12 cellular contexts compared by ENCODE assay signal in genomic region chr19:49468199-49468598, GRCh38. TPM values are rescaled to one million over a fixed set of nuclear protein-coding genes. Genes with fewer than 3 reads are reported as not detected.
DNase-seq lines count a peak whose midpoint lies in the region; ATAC-seq and TF ChIP-seq lines count a peak whose summit lies in the region.
"Had no signal": no experiment of that assay in that cellular context is flagged by ENCODE, and none has a peak within 500 bp of the region (broad histone marks: within the 10 kb centered on the region; RNA-seq: fewer than 3 reads in every experiment).

No MANE protein-coding gene starts in this region.

- peaks cover 6 to 10% of the 10 kb centered on the region in 2 experiments for H3K4me1 Mint-ChIP-seq in H9
- H3K4me1 Mint-ChIP-seq in osteocyte (ENCODE audit: unreplicated experiment), result peaks cover 8% of the 10 kb centered on the region
- H3K4me1 Mint-ChIP-seq in chondrocyte (ENCODE audit: low read depth), result peaks cover 7% of the 10 kb centered on the region
- H3K4me1 Mint-ChIP-seq: nephron had no signal

- H4K8ac ChIP-seq in H9 (replicated peaks; ENCODE audit: insufficient read length, low read depth, low read length), result no peak overlapping the region

- H4K5ac ChIP-seq in H9 (ENCODE audit: insufficient read length, low read depth, low read length), result no peak overlapping the region

- H2AK5ac ChIP-seq in H9 (ENCODE audit: insufficient read length, low read length), result no peak overlapping the region

- H3K27me3 Mint-ChIP-seq in H9 (ENCODE audit: low read depth) (no peaks in the 10 kb centered on the region), osteocyte (ENCODE audit: unreplicated experiment) (no peaks in the 10 kb centered on the region), chondrocyte (ENCODE audit: low read depth) (no peaks in the 10 kb centered on the region)
- H3K27me3 Mint-ChIP-seq: stimulated activated naive CD8-positive, alpha-beta T cell treated with anti-CD3 and anti-CD28 coated beads, Interleukin-15, Interleukin-2, amounts not matched to agents 100 ng/mL and 50 ng/mL, for 24 hours had no signal

- no peak for TF ChIP-seq CTCF in H9 (conservative IDR thresholded peaks at IDR 0.05)
- TF ChIP-seq CTCF in colonic mucosa (IDR thresholded peaks at IDR 0.05), result no peak
- TF ChIP-seq CTCF in osteocyte (IDR thresholded peaks at IDR 0.05), result no peak
- TF ChIP-seq CTCF in chondrocyte (IDR thresholded peaks at IDR 0.05), result no peak

- H3K4me3 ChIP-seq in BLaER1 (no peak overlapping the region), colonic mucosa (no peak overlapping the region)

- peaks cover 7% of the 10 kb centered on the region; the same call in 1 of the 2 replicates for H4K20me1 ChIP-seq in BLaER1
- H4K20me1 ChIP-seq in H9 (ENCODE audit: control insufficient read depth, insufficient read depth, insufficient read length), result no peaks in the 10 kb centered on the region

- H3K9me3 ChIP-seq in BLaER1, result no peaks in the 10 kb centered on the region
- H3K9me3 ChIP-seq in H9 (ENCODE audit: control insufficient read depth, low read depth, low read length), result no peaks in the 10 kb centered on the region
- no peaks in the 10 kb centered on the region for H3K9me3 ChIP-seq in colonic mucosa
- H3K9me3 ChIP-seq: Caco-2 had no signal

- intact Hi-C loops in colonic mucosa (cut with DNase I), result no loop called here

- peaks cover 10 to 27% (median 27%) of the 10 kb centered on the region in 3 experiments; a peak in 6 of 7 replicates for H3K36me3 Mint-ChIP-seq in H9 (ENCODE audit: insufficient read depth in 1 of 3, low read depth in 3 of 3)
- H3K36me3 Mint-ChIP-seq in osteocyte (ENCODE audit: unreplicated experiment), result peaks cover 3% of the 10 kb centered on the region
- H3K36me3 Mint-ChIP-seq in chondrocyte (ENCODE audit: low read depth), result peaks cover 5% of the 10 kb centered on the region

- H3K27me3 ChIP-seq in BLaER1 (no peaks in the 10 kb centered on the region), H9 (ENCODE audit: insufficient read depth, low read length) (no peaks in the 10 kb centered on the region), colonic mucosa (no peaks in the 10 kb centered on the region)

- DNase-seq in H9, result peak; percentile 58
- no peak for DNase-seq in colonic mucosa
- no peak for DNase-seq in osteocyte (ENCODE audit: extremely low spot score, unreplicated experiment)
- no peak for DNase-seq in NAMALWA (ENCODE audit: low spot score)
- no peak for DNase-seq in chondrocyte (ENCODE audit: low spot score)
- no peak for DNase-seq in kidney glomerular epithelial cell (lab: John Stamatoyannopoulos, UW)

- ATAC-seq in HG03432 (IDR thresholded peaks at IDR 0.05; ENCODE audit: unreplicated experiment), result no peak

- no peak overlapping the region for H2AFZ ChIP-seq in H9 (ENCODE audit: low read length)

- H3K9me3 Mint-ChIP-seq in H9 (no peaks in the 10 kb centered on the region), osteocyte (ENCODE audit: unreplicated experiment) (no peaks in the 10 kb centered on the region), chondrocyte (ENCODE audit: low read depth) (no peaks in the 10 kb centered on the region)
- H3K9me3 Mint-ChIP-seq: nephron; stimulated activated naive CD8-positive, alpha-beta T cell treated with anti-CD3 and anti-CD28 coated beads, Interleukin-15, Interleukin-2, amounts not matched to agents 100 ng/mL and 50 ng/mL, for 24 hours had no signal

- H3K79me2 ChIP-seq in H9 (ENCODE audit: insufficient read depth, low read length), result no peaks in the 10 kb centered on the region

- no peak overlapping the region; a peak in 1 of 7 replicates for H3K27ac Mint-ChIP-seq in H9
- peak overlapping the region; percentile 98 for H3K27ac Mint-ChIP-seq in osteocyte (ENCODE audit: unreplicated experiment)
- no peak overlapping the region for H3K27ac Mint-ChIP-seq in chondrocyte (ENCODE audit: unreplicated experiment)

- no CpG with 5 or more reads among the region's 19 CpGs for WGBS in H9 (ENCODE audit: extremely low coverage, insufficient read length, low lambda C conversion rate)

- no peak overlapping the region for H2BK12ac ChIP-seq in H9 (ENCODE audit: insufficient read length, low read depth, low read length)

- peaks cover 69% of the 10 kb centered on the region for H3K4me1 ChIP-seq in BLaER1
- no peaks in the 10 kb centered on the region for H3K4me1 ChIP-seq in H9 (ENCODE audit: insufficient read depth, low read length)
- H3K4me1 ChIP-seq in colonic mucosa, result no peaks in the 10 kb centered on the region
- H3K4me1 ChIP-seq: Caco-2 had no signal

- no peaks in the 10 kb centered on the region for H3K23me2 ChIP-seq in H9 (ENCODE audit: insufficient read length, low read depth, low read length, poor library complexity, severe bottlenecking)

- H3T11ph ChIP-seq in H9 (ENCODE audit: low read length), result no peak overlapping the region

- no peak overlapping the region for H3K18ac ChIP-seq in H9 (ENCODE audit: insufficient read length, low read depth, low read length)

- no peaks in the 10 kb centered on the region for H3K79me1 ChIP-seq in H9 (ENCODE audit: insufficient read depth, low read depth, low read length, poor library complexity, severe bottlenecking)

- H2BK120ac ChIP-seq in H9 (ENCODE audit: low read depth, low read length, poor library complexity, severe bottlenecking), result no peak overlapping the region

- H3K9ac ChIP-seq in BLaER1, result no peak overlapping the region
- no peak overlapping the region for H3K9ac ChIP-seq in H9 (ENCODE audit: extremely low read depth, insufficient read length, low read length)
- no peak overlapping the region for H3K9ac ChIP-seq in colonic mucosa (ENCODE audit: low read depth in 2 of 2, low read length in 2 of 2)

- no peak overlapping the region for H2BK5ac ChIP-seq in H9 (ENCODE audit: insufficient read length, low read length)

- H3K4me2 ChIP-seq in BLaER1 (peak overlapping the region; percentile 94), H9 (ENCODE audit: insufficient read depth, insufficient read length, low read length) (no peak overlapping the region)

- no peak overlapping the region for H3K23ac ChIP-seq in H9 (ENCODE audit: insufficient read length, low read depth, low read length)

- no peak overlapping the region for H4K91ac ChIP-seq in H9 (ENCODE audit: insufficient read length, low read depth, low read length)

- no peak overlapping the region for H3K4me3 Mint-ChIP-seq in H9
- no peak overlapping the region for H3K4me3 Mint-ChIP-seq in osteocyte (ENCODE audit: unreplicated experiment)
- no peak overlapping the region for H3K4me3 Mint-ChIP-seq in chondrocyte (ENCODE audit: unreplicated experiment)
- H3K4me3 Mint-ChIP-seq: nephron had no signal

- H3K36me3 ChIP-seq in BLaER1 (peaks cover 34% of the 10 kb centered on the region), colonic mucosa (no peaks in the 10 kb centered on the region)

- no peak overlapping the region for H2BK15ac ChIP-seq in H9 (ENCODE audit: low read depth, low read length)

- no peak overlapping the region for H3K56ac ChIP-seq in H9 (ENCODE audit: insufficient read length, low read depth, low read length)

- no peak overlapping the region for H2BK20ac ChIP-seq in H9 (ENCODE audit: low read depth, low read length, poor library complexity, severe bottlenecking)

- no peak overlapping the region for H3K4ac ChIP-seq in H9 (ENCODE audit: low read depth, low read length)

- H3K14ac ChIP-seq in H9 (ENCODE audit: insufficient read depth, low read length), result no peak overlapping the region

- H3K27ac ChIP-seq in BLaER1 (peak overlapping the region; percentile 74), H9 (ENCODE audit: insufficient read length, low read depth, low read length) (no peak overlapping the region), colonic mucosa (peak overlapping the region; percentile 47)

RNA-seq across cellular contexts. Expression of gene FLT3LG, which starts 5.8 kb away (rescaled TPM):
- total RNA-seq in H9 (2021) (2.1 and 2.6 TPM in 2 replicates), colonic mucosa (1 to 10 TPM; 2.9 to 4.9 TPM), osteocyte (10.8 and 11.3 TPM in 2 replicates), chondrocyte (1.6 to 3.4 TPM (median 1.9 TPM) in 3 replicates)

RNA-seq across cellular contexts. Expression of gene ALDH16A1, which starts 15.2 kb away (rescaled TPM):
- total RNA-seq in H9 (2021) (51.7 and 54.4 TPM in 2 replicates), colonic mucosa (10 to 100 TPM; 22.6 to 57.9 TPM), osteocyte (31.8 and 34.0 TPM in 2 replicates), chondrocyte (23.2 to 34.9 TPM (median 24.5 TPM) in 3 replicates)

RNA-seq across cellular contexts. Expression of gene PIH1D1, which starts 16.6 kb away (rescaled TPM):
- total RNA-seq in H9 (2021) (166 and 171 TPM in 2 replicates), colonic mucosa (100 to 1,000 TPM in 1 of 2 donors, 10 to 100 TPM in 1; 80.8 to 103 TPM), osteocyte (80.2 and 84.5 TPM in 2 replicates), chondrocyte (52.1 to 60.2 TPM (median 54.6 TPM) in 3 replicates)

RNA-seq across cellular contexts. Expression of gene RPL13A, which starts 19.2 kb away (rescaled TPM):
- total RNA-seq in H9 (2021), result 3,286 and 3,356 TPM in 2 replicates
- 1,000 to 10,000 TPM; 2,431 to 2,528 TPM for total RNA-seq in colonic mucosa
- total RNA-seq in osteocyte, result 2,592 and 2,617 TPM in 2 replicates
- 1,566 to 1,771 TPM (median 1,602 TPM) in 3 replicates for total RNA-seq in chondrocyte

RNA-seq across cellular contexts. Expression of gene SLC17A7, which starts 26.9 kb away (rescaled TPM):
- total RNA-seq in H9 (2021) (1.1 and 1.3 TPM in 2 replicates), colonic mucosa (under 1 TPM; 0.21 to 0.25 TPM), osteocyte (0.34 and 0.54 TPM in 2 replicates), chondrocyte (0.17 to 0.47 TPM (median 0.33 TPM) in 3 replicates)
- total RNA-seq: NCI-H460 had no signal
